ENCODE assay signal across 30 cellular contexts in genomic region chr9:90090997-90091396, GRCh38.
"Had no signal": no experiment of that assay in that cellular context is flagged by ENCODE, and none has a peak within 500 bp of the region (broad histone marks: within the 10 kb centered on the region; RNA-seq: fewer than 3 reads in every experiment).

No MANE protein-coding gene starts in this region.

- DNase-seq: Karpas-422, Kasumi-1, MG63, MM.1S, MV-4-11, NCI-H1048, NCI-H1092, NCI-H1092 treated with DMSO at 0.1 percent for 48 hours, NCI-H1105, NCI-H1105 treated with DMSO at 0.1 percent for 48 hours, NCI-H1417 treated with DMSO at 0.1 percent for 48 hours, NCI-H1436, NCI-H1436 treated with DMSO at 0.1 percent for 48 hours, NCI-H1694, NCI-H1694 treated with DMSO at 0.1 percent for 48 hours, NCI-H187, NCI-H187 treated with DMSO at 0.1 percent for 48 hours, NCI-H1930, NCI-H2029 treated with DMSO at 0.1 percent for 48 hours, NCI-H2081 treated with DMSO at 0.1 percent for 48 hours, NCI-H2107, NCI-H2171, NCI-H2171 treated with DMSO at 0.1 percent for 48 hours, NCI-H2227 treated with DMSO at 0.1 percent for 48 hours, NCI-H226, NCI-H345, NCI-H446, NCI-H446 treated with DMSO at 0.1 percent for 48 hours, NCI-H510A had no signal

- H3K27ac ChIP-seq: KMS-11 had no signal

- H3K27me3 ChIP-seq: MG63 had no signal

- H3K36me3 ChIP-seq: MG63 had no signal

- H3K9ac ChIP-seq: KMS-11 had no signal

- H3K4me3 ChIP-seq: MG63 had no signal

- H3K9me3 ChIP-seq: MG63 had no signal

- H3K4me2 ChIP-seq: KMS-11 had no signal
